ENCODE assay signal across 23 cellular contexts in the genomic region with DNA sequence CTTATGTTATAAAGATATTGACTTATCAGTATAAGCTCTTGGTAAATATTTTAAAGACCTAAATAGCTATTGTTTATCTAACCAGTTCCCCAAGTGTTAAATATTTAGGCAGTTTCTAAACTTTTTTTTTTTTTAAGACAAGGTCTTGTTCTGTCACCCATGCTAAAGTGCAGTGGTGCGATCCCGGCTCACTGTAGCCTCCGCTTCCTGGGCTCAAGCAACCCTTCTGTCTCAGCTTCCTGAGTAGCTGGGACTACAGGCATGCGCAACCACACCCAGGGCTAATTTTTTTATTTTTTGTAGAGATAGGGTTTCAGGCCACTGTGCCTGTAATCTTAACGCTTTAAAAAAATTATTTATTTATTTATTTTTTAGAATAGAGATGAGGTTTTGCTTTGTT. TPM values are rescaled to one million over a fixed set of nuclear protein-coding genes. Genes with fewer than 3 reads are reported as not detected.
"Had no signal": no experiment of that assay in that cellular context is flagged by ENCODE, and none has a peak within 500 bp of the region (broad histone marks: within the 10 kb centered on the region; RNA-seq: fewer than 3 reads in every experiment).

No MANE protein-coding gene starts in this region.

- DNase-seq: activated CD4-positive, alpha-beta T cell treated with anti-CD3 and anti-CD28 coated beads, Interleukin-2, amount 10 ng/mL, durations not matched to agents 7 days and 5 days; activated CD8-positive, alpha-beta T cell treated with anti-CD3 and anti-CD28 coated beads, Interleukin-2, amount 10 ng/mL, durations not matched to agents 7 days and 5 days; activated effector memory CD4-positive, alpha-beta T cell treated with Interleukin-2 at 50 U/mL for 16 hours; activated naive CD4-positive, alpha-beta T cell treated with anti-CD3 and anti-CD28 coated beads, Interleukin-2, amount 10 ng/mL, durations not matched to agents 7 days and 5 days; activated naive CD8-positive, alpha-beta T cell treated with anti-CD3 and anti-CD28 coated beads, Interleukin-2, amount 50 U/mL, for 24 hours; activated T-cell treated with anti-CD3 and anti-CD28 coated beads, Interleukin-2, amount 50 U/mL, for 24 hours; anterior cingulate cortex; caudate nucleus; dorsolateral prefrontal cortex; endodermal cell; foreskin fibroblast; left cardiac atrium; lower lobe of right lung; nephron progenitor cell; nucleus accumbens; stomach; upper lobe of left lung had no signal

- ATAC-seq: activated CD4-positive, CD25-positive, alpha-beta regulatory T cell treated with anti-CD3 and anti-CD28 coated beads, Interleukin-2, amount 50 U/mL, for 24 hours; activated CD8-positive, alpha-beta T cell treated with anti-CD3 and anti-CD28 coated beads, Interleukin-2, amount 10 ng/mL, durations not matched to agents 7 days and 5 days; activated naive CD8-positive, alpha-beta T cell treated with anti-CD3 and anti-CD28 coated beads, Interleukin-2, amount 50 U/mL, for 24 hours; left cardiac atrium; lower lobe of right lung had no signal

RNA-seq across cellular contexts. Expression of a gene that starts 55.0 kb away (rescaled TPM):
- total RNA-seq: activated CD4-positive, alpha-beta T cell treated with anti-CD3 and anti-CD28 coated beads, Interleukin-2, amount 10 ng/mL, durations not matched to agents 7 days and 5 days; activated CD8-positive, alpha-beta T cell treated with anti-CD3 and anti-CD28 coated beads, Interleukin-2, amount 10 ng/mL, durations not matched to agents 7 days and 5 days; dorsolateral prefrontal cortex; endodermal cell; hepatocyte; left cardiac atrium; mesothelial cell of epicardium; posterior vena cava; right atrium auricular region; temporal lobe had no signal
- polyA plus RNA-seq: hepatocyte had no signal
